ENCODE assay signal across 7 cellular contexts in genomic region chr12:130838284-130838950, GRCh38. TPM values are rescaled to one million over a fixed set of nuclear protein-coding genes. Genes with fewer than 3 reads are reported as not detected.
DNase-seq lines count a peak whose midpoint lies in the region; ATAC-seq and TF ChIP-seq lines count a peak whose summit lies in the region.

No MANE protein-coding gene starts in this region.

- no peaks in the 10 kb centered on the region for H3K9me3 Mint-ChIP-seq in activated T-cell treated with anti-CD3 and anti-CD28 coated beads, Interleukin-2, amount 50 U/mL, for 72 hours
- no peaks in the 10 kb centered on the region for H3K9me3 Mint-ChIP-seq in osteocyte (ENCODE audit: unreplicated experiment)

- peak; percentile 52 for DNase-seq in GM13977 (ENCODE audit: low spot score)
- no peak for DNase-seq in HFF-Myc (ENCODE audit: extremely low read depth, low read depth)
- DNase-seq in NCI-H1694 (lab: John Stamatoyannopoulos, UW), result peak; percentile 5
- peak; percentile 25 to 28 for DNase-seq in activated T-cell treated with anti-CD3 and anti-CD28 coated beads, Interleukin-2, amount 50 U/mL, for 72 hours
- DNase-seq in head of caudate nucleus, result peak in 30 of 42 donors; percentile 19 to 59 (median 34)
- DNase-seq in osteocyte (ENCODE audit: extremely low spot score, unreplicated experiment), result no peak
- DNase-seq in mucosa of gallbladder (ENCODE audit: low spot score), result no peak

- H3K4me3 ChIP-seq in HFF-Myc (replicated peaks; ENCODE audit: low read depth, low read length), result peak overlapping the region; percentile 77

- no peak overlapping the region for H3K27ac Mint-ChIP-seq in activated T-cell treated with anti-CD3 and anti-CD28 coated beads, Interleukin-2, amount 50 U/mL, for 72 hours
- H3K27ac Mint-ChIP-seq in osteocyte (ENCODE audit: unreplicated experiment), result peak overlapping the region; percentile 13

- H3K4me1 Mint-ChIP-seq in activated T-cell treated with anti-CD3 and anti-CD28 coated beads, Interleukin-2, amount 50 U/mL, for 72 hours (ENCODE audit: low read depth), result peaks cover 42% of the 10 kb centered on the region
- peaks cover 34% of the 10 kb centered on the region for H3K4me1 Mint-ChIP-seq in osteocyte (ENCODE audit: unreplicated experiment)

- no peaks in the 10 kb centered on the region for H3K27me3 Mint-ChIP-seq in activated T-cell treated with anti-CD3 and anti-CD28 coated beads, Interleukin-2, amount 50 U/mL, for 72 hours (ENCODE audit: low read depth)
- H3K27me3 Mint-ChIP-seq in osteocyte (ENCODE audit: unreplicated experiment), result no peaks in the 10 kb centered on the region

- H3K4me3 Mint-ChIP-seq in activated T-cell treated with anti-CD3 and anti-CD28 coated beads, Interleukin-2, amount 50 U/mL, for 72 hours, result peak overlapping the region; percentile 85 to 93
- H3K4me3 Mint-ChIP-seq in osteocyte (ENCODE audit: unreplicated experiment), result peak overlapping the region; percentile 83

- no peaks in the 10 kb centered on the region for H3K36me3 Mint-ChIP-seq in activated T-cell treated with anti-CD3 and anti-CD28 coated beads, Interleukin-2, amount 50 U/mL, for 72 hours (ENCODE audit: insufficient read depth in 2 of 2)
- H3K36me3 Mint-ChIP-seq in osteocyte (ENCODE audit: unreplicated experiment), result peaks cover 2% of the 10 kb centered on the region

- peak; percentile 32 to 43 for ATAC-seq in activated T-cell treated with anti-CD3 and anti-CD28 coated beads, Interleukin-2, amount 50 U/mL, for 72 hours (replicated peaks in 1 of 2)

- intact Hi-C loops in head of caudate nucleus (cut with DNase I), result loop anchor here (2.0 kb wide), 1 partner anchor 32 kb away; no protein-coding TSS in a partner anchor

- in situ Hi-C loops in GM13977 (cut with MboI; ENCODE audit: low pct_unique_long_range_greater_than_20kb, low sequenced_read_pairs, unreplicated experiment), result no loop called here

- TF ChIP-seq CTCF in GM13977 (IDR thresholded peaks at IDR 0.05; ENCODE audit: extremely low read depth, insufficient read depth, missing control alignments) (no peak), HFF-Myc (IDR thresholded peaks at IDR 0.05; ENCODE audit: low read depth, low read length, missing control alignments) (no peak), osteocyte (IDR thresholded peaks at IDR 0.05) (no peak)

RNA-seq across cellular contexts. Expression of gene STX2, which starts 0.6 kb away (rescaled TPM):
- 10 to 100 TPM; 11.9 to 13.2 TPM for total RNA-seq in activated T-cell treated with anti-CD3 and anti-CD28 coated beads, Interleukin-2, amount 50 U/mL, for 72 hours
- total RNA-seq in osteocyte, result 32.0 and 36.5 TPM in 2 replicates
- 16.2 TPM for total RNA-seq in mucosa of gallbladder

RNA-seq across cellular contexts. Expression of gene RAN, which starts 33.4 kb away (rescaled TPM):
- 1,000 to 10,000 TPM; 1,100 to 1,397 TPM for total RNA-seq in activated T-cell treated with anti-CD3 and anti-CD28 coated beads, Interleukin-2, amount 50 U/mL, for 72 hours
- total RNA-seq in osteocyte (471 and 474 TPM in 2 replicates), mucosa of gallbladder (318 TPM)

Comparison
In these comparisons a context has a peak if more than half of its experiments do, and no peak if none do; other contexts are left out.
1. DNase-seq: peak in GM13977 (single experiment), NCI-H1694 (single experiment), activated T-cell treated with anti-CD3 and anti-CD28 coated beads, Interleukin-2, amount 50 U/mL, for 72 hours (2 of 2) and head of caudate nucleus (30 of 42); none in HFF-Myc (single experiment), osteocyte (single experiment) and mucosa of gallbladder (single experiment).